Comparison of ENCODE assay signal across 1 cellular context in the genomic region with DNA sequence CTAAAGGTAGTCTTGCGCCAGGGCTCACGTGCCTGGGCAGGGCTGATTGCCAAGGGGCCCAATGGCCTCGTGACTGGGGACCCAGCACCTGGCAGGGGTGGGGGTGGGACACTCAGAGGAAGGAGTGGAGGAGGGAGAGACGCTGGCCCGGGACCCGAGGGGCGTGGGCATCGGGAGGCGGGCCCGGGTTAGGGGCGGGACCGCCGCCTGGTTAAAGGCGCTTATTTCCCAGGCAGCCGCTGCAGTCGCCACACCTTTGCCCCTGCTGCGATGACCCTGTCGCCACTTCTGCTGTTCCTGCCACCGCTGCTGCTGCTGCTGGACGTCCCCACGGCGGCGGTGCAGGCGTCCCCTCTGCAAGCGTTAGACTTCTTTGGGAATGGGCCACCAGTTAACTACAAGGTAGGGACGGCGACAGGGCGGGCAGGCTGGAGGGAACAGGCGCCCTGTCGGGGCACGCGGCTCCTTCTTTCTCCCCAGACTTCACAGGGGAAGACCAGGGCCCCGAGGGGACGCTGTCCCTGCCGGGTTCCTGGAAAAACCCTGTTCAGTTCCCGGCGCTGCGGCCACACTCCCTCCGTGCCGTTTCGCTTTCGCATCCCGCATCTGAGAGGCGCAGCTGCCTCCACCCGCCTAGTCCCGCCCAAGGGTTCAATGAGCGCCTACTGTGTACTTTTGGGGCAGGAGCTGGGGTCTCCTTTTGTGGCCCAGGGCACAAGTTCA.
TF ChIP-seq lines count a peak whose summit lies in the region.

Gene IFI30, plus strand, starts transcription at position 242 of the 723 bp plus-strand sequence. Its CDS starts 29 bp downstream, at position 271.

TF ChIP-seq in HepG2, 621 proteins besides CTCF, POLR2A, EP300 and RAD21 (continued from another document and continues in another):
- TF ChIP-seq, protein P1, sequence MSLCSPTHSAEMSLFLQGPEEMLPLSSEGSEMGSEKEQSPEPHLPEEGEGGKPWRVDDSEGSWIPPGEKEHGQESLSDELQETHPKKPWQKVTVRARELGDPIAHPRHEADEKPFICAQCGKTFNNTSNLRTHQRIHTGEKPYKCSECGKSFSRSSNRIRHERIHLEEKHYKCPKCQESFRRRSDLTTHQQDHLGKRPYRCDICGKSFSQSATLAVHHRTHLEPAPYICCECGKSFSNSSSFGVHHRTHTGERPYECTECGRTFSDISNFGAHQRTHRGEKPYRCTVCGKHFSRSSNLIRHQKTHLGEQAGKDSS (CRISPR knock-in tag; IDR thresholded peaks at IDR 0.05; ENCODE audit: borderline replicate concordance, low read depth): no peak
- no peak for TF ChIP-seq ZNF34 (CRISPR knock-in tag; IDR thresholded peaks at IDR 0.05; ENCODE audit: borderline replicate concordance)
- TF ChIP-seq GABPB1 (CRISPR knock-in tag; IDR thresholded peaks at IDR 0.05): peak; percentile 59
- TF ChIP-seq ZNF670 (CRISPR knock-in tag; IDR thresholded peaks at IDR 0.05; ENCODE audit: borderline replicate concordance): no peak
- TF ChIP-seq SIX4 (CRISPR knock-in tag; IDR thresholded peaks at IDR 0.05): no peak
- TF ChIP-seq BCLAF1 (IDR thresholded peaks at IDR 0.05): no peak
- no peak for TF ChIP-seq HNF1A (IDR thresholded peaks at IDR 0.05; ENCODE audit: low read depth)
- TF ChIP-seq HNF1A (CRISPR knock-in tag; IDR thresholded peaks at IDR 0.05; ENCODE audit: borderline replicate concordance): peak; percentile 49; the same call in 1 of the 2 replicates
- TF ChIP-seq ONECUT2 (CRISPR knock-in tag; IDR thresholded peaks at IDR 0.05): no peak
- no peak for TF ChIP-seq ZKSCAN5 (CRISPR knock-in tag; IDR thresholded peaks at IDR 0.05)
- TF ChIP-seq KLF9 (CRISPR knock-in tag; IDR thresholded peaks at IDR 0.05; ENCODE audit: low read depth): no peak
- TF ChIP-seq GATAD1 (CRISPR knock-in tag; IDR thresholded peaks at IDR 0.05): no peak
- TF ChIP-seq, protein P2, sequence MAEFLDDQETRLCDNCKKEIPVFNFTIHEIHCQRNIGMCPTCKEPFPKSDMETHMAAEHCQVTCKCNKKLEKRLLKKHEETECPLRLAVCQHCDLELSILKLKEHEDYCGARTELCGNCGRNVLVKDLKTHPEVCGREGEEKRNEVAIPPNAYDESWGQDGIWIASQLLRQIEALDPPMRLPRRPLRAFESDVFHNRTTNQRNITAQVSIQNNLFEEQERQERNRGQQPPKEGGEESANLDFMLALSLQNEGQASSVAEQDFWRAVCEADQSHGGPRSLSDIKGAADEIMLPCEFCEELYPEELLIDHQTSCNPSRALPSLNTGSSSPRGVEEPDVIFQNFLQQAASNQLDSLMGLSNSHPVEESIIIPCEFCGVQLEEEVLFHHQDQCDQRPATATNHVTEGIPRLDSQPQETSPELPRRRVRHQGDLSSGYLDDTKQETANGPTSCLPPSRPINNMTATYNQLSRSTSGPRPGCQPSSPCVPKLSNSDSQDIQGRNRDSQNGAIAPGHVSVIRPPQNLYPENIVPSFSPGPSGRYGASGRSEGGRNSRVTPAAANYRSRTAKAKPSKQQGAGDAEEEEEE (CRISPR knock-in tag; IDR thresholded peaks at IDR 0.05; ENCODE audit: borderline replicate concordance): no peak
- no peak for TF ChIP-seq E2F2 (CRISPR knock-in tag; IDR thresholded peaks at IDR 0.05; ENCODE audit: borderline replicate concordance)
- no peak for TF ChIP-seq EHMT2 (IDR thresholded peaks at IDR 0.05; ENCODE audit: borderline replicate concordance, low read depth, low read length)
- TF ChIP-seq, protein P3, sequence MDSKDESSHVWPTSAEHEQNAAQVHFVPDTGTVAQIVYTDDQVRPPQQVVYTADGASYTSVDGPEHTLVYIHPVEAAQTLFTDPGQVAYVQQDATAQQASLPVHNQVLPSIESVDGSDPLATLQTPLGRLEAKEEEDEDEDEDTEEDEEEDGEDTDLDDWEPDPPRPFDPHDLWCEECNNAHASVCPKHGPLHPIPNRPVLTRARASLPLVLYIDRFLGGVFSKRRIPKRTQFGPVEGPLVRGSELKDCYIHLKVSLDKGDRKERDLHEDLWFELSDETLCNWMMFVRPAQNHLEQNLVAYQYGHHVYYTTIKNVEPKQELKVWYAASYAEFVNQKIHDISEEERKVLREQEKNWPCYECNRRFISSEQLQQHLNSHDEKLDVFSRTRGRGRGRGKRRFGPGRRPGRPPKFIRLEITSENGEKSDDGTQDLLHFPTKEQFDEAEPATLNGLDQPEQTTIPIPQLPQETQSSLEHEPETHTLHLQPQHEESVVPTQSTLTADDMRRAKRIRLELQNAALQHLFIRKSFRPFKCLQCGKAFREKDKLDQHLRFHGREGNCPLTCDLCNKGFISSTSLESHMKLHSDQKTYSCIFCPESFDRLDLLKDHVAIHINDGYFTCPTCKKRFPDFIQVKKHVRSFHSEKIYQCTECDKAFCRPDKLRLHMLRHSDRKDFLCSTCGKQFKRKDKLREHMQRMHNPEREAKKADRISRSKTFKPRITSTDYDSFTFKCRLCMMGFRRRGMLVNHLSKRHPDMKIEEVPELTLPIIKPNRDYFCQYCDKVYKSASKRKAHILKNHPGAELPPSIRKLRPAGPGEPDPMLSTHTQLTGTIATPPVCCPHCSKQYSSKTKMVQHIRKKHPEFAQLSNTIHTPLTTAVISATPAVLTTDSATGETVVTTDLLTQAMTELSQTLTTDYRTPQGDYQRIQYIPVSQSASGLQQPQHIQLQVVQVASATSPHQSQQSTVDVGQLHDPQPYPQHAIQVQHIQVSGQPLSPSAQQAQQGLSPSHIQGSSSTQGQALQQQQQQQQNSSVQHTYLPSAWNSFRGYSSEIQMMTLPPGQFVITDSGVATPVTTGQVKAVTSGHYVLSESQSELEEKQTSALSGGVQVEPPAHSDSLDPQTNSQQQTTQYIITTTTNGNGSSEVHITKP (CRISPR knock-in tag; IDR thresholded peaks at IDR 0.05; ENCODE audit: low read depth): peak; percentile 69; the same call in 1 of the 2 replicates
- TF ChIP-seq, protein P4, sequence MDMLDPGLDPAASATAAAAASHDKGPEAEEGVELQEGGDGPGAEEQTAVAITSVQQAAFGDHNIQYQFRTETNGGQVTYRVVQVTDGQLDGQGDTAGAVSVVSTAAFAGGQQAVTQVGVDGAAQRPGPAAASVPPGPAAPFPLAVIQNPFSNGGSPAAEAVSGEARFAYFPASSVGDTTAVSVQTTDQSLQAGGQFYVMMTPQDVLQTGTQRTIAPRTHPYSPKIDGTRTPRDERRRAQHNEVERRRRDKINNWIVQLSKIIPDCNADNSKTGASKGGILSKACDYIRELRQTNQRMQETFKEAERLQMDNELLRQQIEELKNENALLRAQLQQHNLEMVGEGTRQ (IDR thresholded peaks at IDR 0.05; ENCODE audit: low read depth, low read length): peak; percentile 29; the same call in 1 of the 2 replicates
- TF ChIP-seq, protein P4 (CRISPR knock-in tag; IDR thresholded peaks at IDR 0.05; ENCODE audit: borderline replicate concordance): peak; percentile 30; the same call in 1 of the 2 replicates
- no peak; the same call in 1 of the 2 replicates for TF ChIP-seq ZFX (CRISPR knock-in tag; IDR thresholded peaks at IDR 0.05; ENCODE audit: low read depth)
- no peak for TF ChIP-seq EZH2 (conservative IDR thresholded peaks at IDR 0.05; ENCODE audit: low read depth, low read length)
- TF ChIP-seq NCOA2 (CRISPR knock-in tag; IDR thresholded peaks at IDR 0.05): no peak; the same call in 1 of the 2 replicates
- TF ChIP-seq ZNF816 (CRISPR knock-in tag; IDR thresholded peaks at IDR 0.05; ENCODE audit: borderline replicate concordance): no peak
- TF ChIP-seq FOXP1 (IDR thresholded peaks at IDR 0.05): no peak
- TF ChIP-seq FOXP1 (CRISPR knock-in tag; IDR thresholded peaks at IDR 0.05): no peak
- TF ChIP-seq ZFY (CRISPR knock-in tag; IDR thresholded peaks at IDR 0.05): peak; percentile 70
- no peak for TF ChIP-seq ZNF83 (CRISPR knock-in tag; IDR thresholded peaks at IDR 0.05; ENCODE audit: borderline replicate concordance)
- peak; percentile 47; the same call in 1 of the 2 replicates for TF ChIP-seq FOXA3 (CRISPR knock-in tag; IDR thresholded peaks at IDR 0.05)
- TF ChIP-seq SYNCRIP (IDR thresholded peaks at IDR 0.05; ENCODE audit: insufficient read depth, low read depth, low read length): no peak
- no peak for TF ChIP-seq ZNF446 (CRISPR knock-in tag; IDR thresholded peaks at IDR 0.05)
- no peak for TF ChIP-seq NFKBIZ (CRISPR knock-in tag; IDR thresholded peaks at IDR 0.05)
- no peak; the same call in 1 of the 2 replicates for TF ChIP-seq ADNP (CRISPR knock-in tag; IDR thresholded peaks at IDR 0.05)
- no peak for TF ChIP-seq SRSF9 (IDR thresholded peaks at IDR 0.05; ENCODE audit: borderline replicate concordance, insufficient read depth, low read depth, low read length, poor library complexity, severe bottlenecking)
- no peak for TF ChIP-seq PHB2 (IDR thresholded peaks at IDR 0.05; ENCODE audit: partially characterized antibody)
- peak; percentile 55; the same call in 1 of the 2 replicates for TF ChIP-seq RELA (CRISPR knock-in tag; IDR thresholded peaks at IDR 0.05)
- no peak for TF ChIP-seq RFX1 (IDR thresholded peaks at IDR 0.05)
- peak; percentile 82; the same call in 1 of the 2 replicates for TF ChIP-seq MTF2 (CRISPR knock-in tag; IDR thresholded peaks at IDR 0.05; ENCODE audit: borderline replicate concordance)
- no peak for TF ChIP-seq ZNF484 (CRISPR knock-in tag; IDR thresholded peaks at IDR 0.05; ENCODE audit: borderline replicate concordance, low read depth)
- TF ChIP-seq ZNF547 (CRISPR knock-in tag; IDR thresholded peaks at IDR 0.05): no peak
- peak; percentile 39; the same call in 1 of the 2 replicates for TF ChIP-seq PHF8 (CRISPR knock-in tag; IDR thresholded peaks at IDR 0.05)
- TF ChIP-seq ATAD3A (CRISPR knock-in tag; IDR thresholded peaks at IDR 0.05): no peak
- TF ChIP-seq KLF6 (CRISPR knock-in tag; IDR thresholded peaks at IDR 0.05): 0 out of 2 replicates have a peak, but pooled peaks have one; percentile 22
- TF ChIP-seq, protein P5, sequence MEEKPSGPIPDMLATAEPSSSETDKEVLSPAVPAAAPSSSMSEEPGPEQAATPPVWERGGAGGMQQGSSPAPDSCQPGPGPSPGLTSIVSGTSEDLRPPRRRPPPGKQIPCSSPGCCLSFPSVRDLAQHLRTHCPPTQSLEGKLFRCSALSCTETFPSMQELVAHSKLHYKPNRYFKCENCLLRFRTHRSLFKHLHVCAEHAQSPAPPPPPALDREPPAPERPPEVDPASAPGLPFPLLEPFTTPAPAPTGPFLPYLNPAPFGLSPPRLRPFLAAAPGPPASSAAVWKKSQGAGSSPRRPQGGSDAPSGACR (CRISPR knock-in tag; IDR thresholded peaks at IDR 0.05): no peak
